In the genomic region with DNA sequence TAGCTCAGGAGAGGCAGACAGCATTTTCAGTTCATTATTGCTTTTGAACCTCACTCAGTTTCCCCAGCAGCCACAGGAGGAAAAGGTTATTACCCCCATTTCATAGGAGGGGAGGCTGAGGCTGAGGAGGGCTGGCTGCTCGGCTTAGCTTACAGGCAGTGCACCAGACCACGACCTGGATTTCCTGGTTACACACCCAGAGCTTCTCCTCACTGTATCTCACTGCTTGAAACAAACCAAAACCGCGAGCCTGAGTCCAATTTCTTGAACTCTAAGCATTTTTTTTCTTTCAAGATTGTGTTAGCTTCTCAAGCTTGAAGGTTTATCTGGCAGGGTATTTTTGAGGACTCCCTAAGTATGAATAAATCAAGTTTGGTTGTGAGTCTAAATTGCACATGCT, we compare ENCODE assay signal across 9 cellular contexts.
DNase-seq lines count a peak whose midpoint lies in the region; ATAC-seq, FAIRE-seq and TF ChIP-seq lines count a peak whose summit lies in the region.
"Had no signal": no experiment of that assay in that cellular context is flagged by ENCODE, and none has a peak within 500 bp of the region (broad histone marks: within the 10 kb centered on the region; RNA-seq: fewer than 3 reads in every experiment).

No MANE protein-coding gene starts in this region.

- RAD21 ChIA-PET in GM12878 (lab: Charles Lee; ENCODE audit: unreplicated experiment): interaction anchor here (0.6 to 4.9 kb wide), 24 partner anchors 9 to 219 kb away, joined by 3 to 35 read pairs (median 5); no protein-coding TSS in a partner anchor

- peak overlapping the region in 1 of 2 donors; percentile 81 for H3K27ac Mint-ChIP-seq in stimulated activated naive CD8-positive, alpha-beta T cell treated with anti-CD3 and anti-CD28 coated beads, Interleukin-15, amount 100 ng/mL, for 72 hours

- H3K4me2 ChIP-seq in GM12878 (ENCODE audit: control insufficient read depth, insufficient read depth): peak overlapping the region; percentile 56

- H3K4me1 Mint-ChIP-seq in stimulated activated naive CD8-positive, alpha-beta T cell treated with anti-CD3 and anti-CD28 coated beads, Interleukin-15, amount 100 ng/mL, for 72 hours: peaks cover 92% of the 10 kb centered on the region

- no peaks in the 10 kb centered on the region for H3K36me3 ChIP-seq in GM12878 (ENCODE audit: control insufficient read depth in 2 of 2, insufficient read depth in 2 of 2, low read length in 1 of 2)
- H3K36me3 ChIP-seq: SJSA1 had no signal

- H3K9me3 Mint-ChIP-seq in stimulated activated naive CD8-positive, alpha-beta T cell treated with anti-CD3 and anti-CD28 coated beads, Interleukin-15, amount 100 ng/mL, for 72 hours: no peaks in the 10 kb centered on the region

- H3K27ac ChIP-seq in GM12878 (ENCODE audit: control insufficient read depth, insufficient read depth): peak overlapping the region; percentile 84
- H3K27ac ChIP-seq: SJSA1 had no signal

- peak overlapping the region; percentile 16 for H2AFZ ChIP-seq in GM12878 (ENCODE audit: control insufficient read depth, low read depth, low read length)

- no peak for DNase-seq in left cardiac atrium
- no peak for DNase-seq in cardiac septum (ENCODE audit: low spot score)
- peak; percentile 71 for DNase-seq in NAMALWA (ENCODE audit: low spot score)
- peak; percentile 61 for DNase-seq in GM12878 (ENCODE audit: low read depth, low spot score)
- peak; percentile 33 to 37 for DNase-seq in stimulated activated naive CD8-positive, alpha-beta T cell treated with anti-CD3 and anti-CD28 coated beads, Interleukin-15, amount 100 ng/mL, for 72 hours
- DNase-seq in hypothalamus (lab: John Stamatoyannopoulos, UW): no peak
- DNase-seq in NCI-H2081 treated with DMSO at 0.1 percent for 48 hours (lab: John Stamatoyannopoulos, UW): no peak

- no peaks in the 10 kb centered on the region for H3K9me3 ChIP-seq in GM12878 (replicated peaks; ENCODE audit: control insufficient read depth, insufficient read depth, low read length)
- H3K9me3 ChIP-seq: SJSA1 had no signal

- H3K4me1 ChIP-seq in GM12878 (ENCODE audit: control insufficient read depth, insufficient read depth, low read length): peaks cover 37% of the 10 kb centered on the region

- no peaks in the 10 kb centered on the region for H3K79me2 ChIP-seq in GM12878 (ENCODE audit: control insufficient read depth, insufficient read depth, low read length)

- intact Hi-C loops in left cardiac atrium (cut with DNase I): no loop called here
- intact Hi-C loops in cardiac septum (cut with DNase I): no loop called here
- intact Hi-C loops in GM12878 (cut with micrococcal nuclease; ENCODE audit: unreplicated experiment): no loop called here

- no peaks in the 10 kb centered on the region for H4K20me1 ChIP-seq in GM12878 (ENCODE audit: control insufficient read depth, insufficient read depth)

- H3K27me3 ChIP-seq in GM12878 (replicated peaks in 1 of 2; ENCODE audit: control insufficient read depth in 2 of 2, insufficient read depth in 2 of 2, low read length in 1 of 2): no peaks in the 10 kb centered on the region
- H3K27me3 ChIP-seq: SJSA1 had no signal

- no peaks in the 10 kb centered on the region for H3K27me3 Mint-ChIP-seq in stimulated activated naive CD8-positive, alpha-beta T cell treated with anti-CD3 and anti-CD28 coated beads, Interleukin-15, amount 100 ng/mL, for 72 hours

- H3K4me3 ChIP-seq in GM12878: peak overlapping the region; percentile 20; the same call in 1 of the 2 replicates
- H3K4me3 ChIP-seq: SJSA1 had no signal

- TF ChIP-seq EP300 in GM12878 (IDR thresholded peaks at IDR 0.05; ENCODE audit: borderline replicate concordance in 1 of 2, control insufficient read depth in 1 of 2, low read depth in 2 of 2, low read length in 2 of 2): no peak

- WGBS in GM12878 (ENCODE audit: insufficient coverage, insufficient replicate concordance, low lambda C conversion rate, missing lambda C conversion rate): 1% methylated on average over 4 of the region's 4 CpGs

- H3K9ac ChIP-seq in GM12878 (ENCODE audit: control insufficient read depth, insufficient read depth, low read length): peak overlapping the region; percentile 66

- peak; percentile 34 to 39 for ATAC-seq in left cardiac atrium
- peak; percentile 90 for ATAC-seq in GM12878
- peak; percentile 81 for ATAC-seq in stimulated activated naive CD8-positive, alpha-beta T cell treated with anti-CD3 and anti-CD28 coated beads, Interleukin-15, amount 100 ng/mL, for 72 hours
- ATAC-seq in SK-N-SH treated with all-trans-retinoic acid at 6 μM for 48 hours: no peak

- CTCF ChIA-PET in GM12878 (lab: Yijun Ruan, JAX): interaction anchor here (0.7 to 4.2 kb wide), 16 partner anchors 10 to 138 kb away, joined by 3 to 17 read pairs (median 6); no protein-coding TSS in a partner anchor

- POLR2A ChIA-PET in GM12878 (lab: Charles Lee): interaction anchor here (0.8 to 4.3 kb wide), 17 partner anchors 10 to 137 kb away, joined by 3 to 37 read pairs (median 6); no protein-coding TSS in a partner anchor

- in situ Hi-C loops in GM12878 (cut with MboI): no loop called here

- SMC1A ChIA-PET in GM12878 (lab: Charles Lee; ENCODE audit: uncharacterized antibody, unreplicated experiment): interaction anchor here (0.7 to 4.5 kb wide), 28 partner anchors 9 to 138 kb away, joined by 3 to 32 read pairs (median 6); no protein-coding TSS in a partner anchor

- no TSS peak for BruUV-seq in GM12878 (replicated peaks; lab: Mats Ljungman, UMichigan)

- no peak for TF ChIP-seq RAD21 in GM12878 (IDR thresholded peaks at IDR 0.05; ENCODE audit: insufficient read depth, low read depth, low read length)

- no peak for TF ChIP-seq POLR2A in GM12878 (IDR thresholded peaks at IDR 0.05; ENCODE audit: low read depth, low read length)

- peak; percentile 91 for FAIRE-seq in GM12878 (lab: Jason Lieb, UNC)

- no peak for TF ChIP-seq CTCF in GM12878 (IDR thresholded peaks at IDR 0.05 in 2 of 3, conservative IDR thresholded peaks at IDR 0.05 in 1 of 3; ENCODE audit: control insufficient read depth in 2 of 3, extremely low read depth in 1 of 3, insufficient read depth in 1 of 3, low read depth in 3 of 3, low read length in 3 of 3)

- H3K4me3 Mint-ChIP-seq in stimulated activated naive CD8-positive, alpha-beta T cell treated with anti-CD3 and anti-CD28 coated beads, Interleukin-15, amount 100 ng/mL, for 72 hours: peak overlapping the region; percentile 68 to 74

TF ChIP-seq in GM12878, 131 proteins besides CTCF, POLR2A, EP300 and RAD21 (continues in another document):
- TF ChIP-seq MEF2B (IDR thresholded peaks at IDR 0.05; ENCODE audit: partially characterized antibody, poor library complexity, severe bottlenecking) (no peak), SMARCA5 (IDR thresholded peaks at IDR 0.05) (peak; percentile 55; the same call in 1 of the 2 replicates), ZNF24 (IDR thresholded peaks at IDR 0.05) (no peak), NFIC (IDR thresholded peaks at IDR 0.05; ENCODE audit: low read depth, low read length) (peak; percentile 56; the same call in 1 of the 2 replicates), CBX3 (IDR thresholded peaks at IDR 0.05; ENCODE audit: borderline replicate concordance, low read depth) (no peak), ETV6 (conservative IDR thresholded peaks at IDR 0.05 in 1 of 2, IDR thresholded peaks at IDR 0.05 in 1 of 2; ENCODE audit: borderline replicate concordance in 1 of 2, low read depth in 1 of 2) (no peak), IKZF1 (conservative IDR thresholded peaks at IDR 0.05) (peak; percentile 17; the same call in 1 of the 2 replicates), NR2F1 (conservative IDR thresholded peaks at IDR 0.05) (0 out of 2 replicates have a peak, but pooled peaks have one; percentile 6), IKZF2 (IDR thresholded peaks at IDR 0.05) (peak; percentile 40 to 53; a peak in 3 of 4 replicates), PAX5 (IDR thresholded peaks at IDR 0.05; ENCODE audit: borderline replicate concordance, low read depth, low read length) (peak; percentile 78), RUNX3 (IDR thresholded peaks at IDR 0.05; ENCODE audit: low read length) (peak; percentile 77)

TF ChIP-seq in SK-N-SH treated with all-trans-retinoic acid at 6 μM for 48 hours, 23 proteins besides CTCF, POLR2A, EP300 and RAD21 (continues in another document):
- TF ChIP-seq ZNF8 (CRISPR knock-in tag; IDR thresholded peaks at IDR 0.05) (no peak), ISL1 (CRISPR knock-in tag; IDR thresholded peaks at IDR 0.05) (no peak), SNAI2 (CRISPR knock-in tag; IDR thresholded peaks at IDR 0.05) (no peak), CSDC2 (CRISPR knock-in tag; IDR thresholded peaks at IDR 0.05) (no peak), ZFP3 (CRISPR knock-in tag; IDR thresholded peaks at IDR 0.05) (no peak), RARB (CRISPR knock-in tag; IDR thresholded peaks at IDR 0.05) (no peak), OSR1 (CRISPR knock-in tag; IDR thresholded peaks at IDR 0.05) (no peak)
- TF ChIP-seq, protein P1, sequence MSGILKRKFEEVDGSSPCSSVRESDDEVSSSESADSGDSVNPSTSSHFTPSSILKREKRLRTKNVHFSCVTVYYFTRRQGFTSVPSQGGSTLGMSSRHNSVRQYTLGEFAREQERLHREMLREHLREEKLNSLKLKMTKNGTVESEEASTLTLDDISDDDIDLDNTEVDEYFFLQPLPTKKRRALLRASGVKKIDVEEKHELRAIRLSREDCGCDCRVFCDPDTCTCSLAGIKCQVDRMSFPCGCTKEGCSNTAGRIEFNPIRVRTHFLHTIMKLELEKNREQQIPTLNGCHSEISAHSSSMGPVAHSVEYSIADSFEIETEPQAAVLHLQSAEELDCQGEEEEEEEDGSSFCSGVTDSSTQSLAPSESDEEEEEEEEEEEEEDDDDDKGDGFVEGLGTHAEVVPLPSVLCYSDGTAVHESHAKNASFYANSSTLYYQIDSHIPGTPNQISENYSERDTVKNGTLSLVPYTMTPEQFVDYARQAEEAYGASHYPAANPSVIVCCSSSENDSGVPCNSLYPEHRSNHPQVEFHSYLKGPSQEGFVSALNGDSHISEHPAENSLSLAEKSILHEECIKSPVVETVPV (CRISPR knock-in tag; IDR thresholded peaks at IDR 0.05): no peak

Comparison
In these comparisons a context has a peak if more than half of its experiments do, and no peak if none do; other contexts are left out.
1. DNase-seq: peak in NAMALWA (single experiment), GM12878 (single experiment) and stimulated activated naive CD8-positive, alpha-beta T cell treated with anti-CD3 and anti-CD28 coated beads, Interleukin-15, amount 100 ng/mL, for 72 hours (2 of 2); none in left cardiac atrium (single experiment), cardiac septum (single experiment), hypothalamus (0 of 51) and NCI-H2081 treated with DMSO at 0.1 percent for 48 hours (single experiment).